In genomic region chr11:128513915-128514681, GRCh38 we compare ENCODE assay signal across 13 cellular contexts.
DNase-seq lines count a peak whose midpoint lies in the region; FAIRE-seq and TF ChIP-seq lines count a peak whose summit lies in the region.
"Had no signal": no experiment of that assay in that cellular context is flagged by ENCODE, and none has a peak within 500 bp of the region (broad histone marks: within the 10 kb centered on the region; RNA-seq: fewer than 3 reads in every experiment).

No MANE protein-coding gene starts in this region.

- H3K4me3 Mint-ChIP-seq in astrocyte (ENCODE audit: unreplicated experiment) = no peak overlapping the region
- H3K4me3 Mint-ChIP-seq in osteocyte (ENCODE audit: unreplicated experiment) = peak overlapping the region; percentile 8

- H3K9me2 ChIP-seq in DOHH2 (replicated peaks; ENCODE audit: control insufficient read depth, low read length) (no peaks in the 10 kb centered on the region), Karpas-422 (replicated peaks; ENCODE audit: insufficient read depth, low read length) (no peaks in the 10 kb centered on the region)

- H3K36me3 Mint-ChIP-seq in astrocyte (ENCODE audit: low read depth, unreplicated experiment) = peaks cover 9% of the 10 kb centered on the region
- H3K36me3 Mint-ChIP-seq in osteocyte (ENCODE audit: unreplicated experiment) = peaks cover 13% of the 10 kb centered on the region

- peak; percentile 29 for FAIRE-seq in astrocyte (lab: Jason Lieb, UNC)

- no peak overlapping the region for H2AFZ ChIP-seq in Karpas-422 (ENCODE audit: low read length)
- H2AFZ ChIP-seq in astrocyte (ENCODE audit: low read depth, low read length) = no peak overlapping the region
- H2AFZ ChIP-seq: hepatocyte had no signal

- H3K4me1 Mint-ChIP-seq in astrocyte (ENCODE audit: low read depth, unreplicated experiment) = peaks cover 67% of the 10 kb centered on the region
- H3K4me1 Mint-ChIP-seq in osteocyte (ENCODE audit: unreplicated experiment) = peaks cover 87% of the 10 kb centered on the region

- H3K9ac ChIP-seq in Karpas-422 (ENCODE audit: low read length) = no peak overlapping the region; the same call in 1 of the 2 replicates
- peak overlapping the region; percentile 7 for H3K9ac ChIP-seq in astrocyte (ENCODE audit: low read length)

- DNase-seq in Karpas-422 = peak; percentile 36
- DNase-seq in astrocyte (ENCODE audit: low read depth) = no peak
- DNase-seq in osteocyte (ENCODE audit: extremely low spot score, unreplicated experiment) = no peak
- no peak for DNase-seq in NCI-H2107 treated with DMSO at 0.1 percent for 48 hours (lab: John Stamatoyannopoulos, UW; ENCODE audit: unreplicated experiment)
- no peak for DNase-seq in SW480 (ENCODE audit: low spot score)
- no peak for DNase-seq in SKM-1 (lab: John Stamatoyannopoulos, UW; ENCODE audit: unreplicated experiment)
- DNase-seq: H7; NCI-H1694; stimulated activated CD4-positive, alpha-beta T cell treated with anti-CD3 and anti-CD28 coated beads, Interleukin-2, amount 100 ng/mL, for 24 hours; stimulated activated naive CD4-positive, alpha-beta T cell treated with Interleukin-2 at 50 U/mL for 16 hours had no signal

- no peaks in the 10 kb centered on the region for H3K27me3 Mint-ChIP-seq in astrocyte (ENCODE audit: low read depth, unreplicated experiment)
- H3K27me3 Mint-ChIP-seq in osteocyte (ENCODE audit: unreplicated experiment) = no peaks in the 10 kb centered on the region

- peaks cover 81% of the 10 kb centered on the region for H4K20me1 ChIP-seq in DOHH2 (ENCODE audit: control insufficient read depth, insufficient read depth, low read depth, low read length)
- peaks cover 77% of the 10 kb centered on the region for H4K20me1 ChIP-seq in Karpas-422 (ENCODE audit: insufficient read depth, low read depth, low read length)
- peaks cover 99% of the 10 kb centered on the region for H4K20me1 ChIP-seq in astrocyte (ENCODE audit: insufficient read depth, low read length)

- H3K79me2 ChIP-seq in DOHH2 (ENCODE audit: control insufficient read depth, low read length) (peaks cover 100% of the 10 kb centered on the region), Karpas-422 (ENCODE audit: low read length) (peaks cover 100% of the 10 kb centered on the region), astrocyte (ENCODE audit: insufficient read depth, low read length) (peaks cover 100% of the 10 kb centered on the region)

- H3K27me3 ChIP-seq in DOHH2 (ENCODE audit: control insufficient read depth, low read length) (no peaks in the 10 kb centered on the region), Karpas-422 (ENCODE audit: low read length) (no peaks in the 10 kb centered on the region), astrocyte (ENCODE audit: insufficient read depth, low read length) (no peaks in the 10 kb centered on the region)
- H3K27me3 ChIP-seq: hepatocyte had no signal

- H3F3A ChIP-seq in DOHH2 (ENCODE audit: control insufficient read depth, insufficient read depth) = 0 out of 2 replicates have a peak, but pooled peaks cover 6% of the 10 kb centered on the region

- H3K27ac Mint-ChIP-seq in astrocyte (ENCODE audit: unreplicated experiment) = peak overlapping the region; percentile 37
- H3K27ac Mint-ChIP-seq in osteocyte (ENCODE audit: unreplicated experiment) = peak overlapping the region; percentile 57
- H3K27ac Mint-ChIP-seq: progenitor cell of endocrine pancreas had no signal

- H3K9me3 Mint-ChIP-seq in astrocyte (ENCODE audit: unreplicated experiment) (no peaks in the 10 kb centered on the region), osteocyte (ENCODE audit: unreplicated experiment) (no peaks in the 10 kb centered on the region)

- H3K4me1 ChIP-seq in DOHH2 (ENCODE audit: control insufficient read depth, low read length) (peaks cover 100% of the 10 kb centered on the region), Karpas-422 (ENCODE audit: low read length) (peaks cover 100% of the 10 kb centered on the region), astrocyte (ENCODE audit: insufficient read depth, low read length) (peaks cover 57% of the 10 kb centered on the region)

- H3K27ac ChIP-seq in DOHH2 (ENCODE audit: low read depth, low read length) = no peak overlapping the region
- peak overlapping the region; percentile 96 for H3K27ac ChIP-seq in Karpas-422 (ENCODE audit: low read length)
- H3K27ac ChIP-seq in astrocyte (ENCODE audit: low read depth, low read length) = no peak overlapping the region
- H3K27ac ChIP-seq: hepatocyte had no signal

- H3K9me3 ChIP-seq in DOHH2 (ENCODE audit: control insufficient read depth, insufficient read depth, low read length) (no peaks in the 10 kb centered on the region), Karpas-422 (ENCODE audit: low read length) (no peaks in the 10 kb centered on the region), astrocyte (ENCODE audit: insufficient read depth, low read depth, low read length) (no peaks in the 10 kb centered on the region)

- H3K4me2 ChIP-seq in DOHH2 (ENCODE audit: low read length) (peak overlapping the region; percentile 71), Karpas-422 (ENCODE audit: low read depth, low read length, poor library complexity, severe bottlenecking) (peak overlapping the region; percentile 42), astrocyte (ENCODE audit: low read length) (peak overlapping the region; percentile 92)
- H3K4me2 ChIP-seq: hepatocyte had no signal

- TF ChIP-seq CTCF in DOHH2 (IDR thresholded peaks at IDR 0.05; ENCODE audit: low read depth, low read length, poor library complexity, severe bottlenecking) (no peak), astrocyte (IDR thresholded peaks at IDR 0.05; ENCODE audit: insufficient read depth, low read depth, low read length) (no peak), osteocyte (IDR thresholded peaks at IDR 0.05) (no peak)

- H3K4me3 ChIP-seq in DOHH2 (ENCODE audit: low read length) (peak overlapping the region; percentile 73; the same call in 1 of the 2 replicates), Karpas-422 (ENCODE audit: low read length) (no peak overlapping the region), astrocyte (ENCODE audit: insufficient read depth, low read depth, low read length) (no peak overlapping the region)
- H3K4me3 ChIP-seq: hepatocyte had no signal

- peaks cover 100% of the 10 kb centered on the region for H3K36me3 ChIP-seq in DOHH2 (ENCODE audit: control insufficient read depth, low read length)
- H3K36me3 ChIP-seq in Karpas-422 (ENCODE audit: insufficient read depth, low read length) = peaks cover 36% of the 10 kb centered on the region; the same call in 1 of the 2 replicates
- H3K36me3 ChIP-seq in astrocyte (ENCODE audit: insufficient read depth, low read length) = peaks cover 9% of the 10 kb centered on the region

Comparison
In these comparisons a context has a peak if more than half of its experiments do, and no peak if none do; other contexts are left out.
1. H3K4me2 ChIP-seq: peak in every context shown above with its lines; median percentile 92 in astrocyte; 71 in DOHH2; 42 in Karpas-422.